In genomic region chr5:178363501-178364325, GRCh38 we compare ENCODE assay signal across 1 cellular context.
TF ChIP-seq lines count a peak whose summit lies in the region.

No MANE protein-coding gene starts in this region.

TF ChIP-seq in H1, 55 proteins besides CTCF, POLR2A, EP300 and RAD21 (continued from another document):
- TF ChIP-seq HDAC2 (IDR thresholded peaks at IDR 0.05; ENCODE audit: borderline replicate concordance in 1 of 2, low read depth in 2 of 2, low read length in 2 of 2) (no peak), MAX (IDR thresholded peaks at IDR 0.05) (no peak), POLR2AphosphoS5 (IDR thresholded peaks at IDR 0.05; ENCODE audit: low read depth, low read length) (no peak), BACH1 (IDR thresholded peaks at IDR 0.05; ENCODE audit: low read length) (no peak), ATF3 (IDR thresholded peaks at IDR 0.05; ENCODE audit: insufficient read depth, low read depth, low read length) (no peak), MAFK (IDR thresholded peaks at IDR 0.05; ENCODE audit: low read depth, low read length) (no peak), FOSL1 (IDR thresholded peaks at IDR 0.05; ENCODE audit: insufficient read depth, low read depth, low read length) (no peak), TAF7 (optimal IDR thresholded peaks at IDR 0.05; ENCODE audit: borderline replicate concordance, low read depth, low read length) (no peak), ZNF274 (IDR thresholded peaks at IDR 0.05; ENCODE audit: borderline replicate concordance, extremely low read depth, low read length) (no peak), EZH2 (IDR thresholded peaks at IDR 0.05; ENCODE audit: low read depth, low read length, severe bottlenecking) (no peak), SP4 (IDR thresholded peaks at IDR 0.05; ENCODE audit: low read length) (no peak), CBX5 (IDR thresholded peaks at IDR 0.05; ENCODE audit: low read depth, low read length) (no peak), BRCA1 (IDR thresholded peaks at IDR 0.05; ENCODE audit: low read depth, low read length) (no peak), SRF (IDR thresholded peaks at IDR 0.05; ENCODE audit: low read depth, low read length) (no peak), GABPA (IDR thresholded peaks at IDR 0.05; ENCODE audit: borderline replicate concordance, insufficient read depth, low read length) (no peak), TCF12 (IDR thresholded peaks at IDR 0.05; ENCODE audit: low read depth, low read length) (no peak), SP2 (IDR thresholded peaks at IDR 0.05; ENCODE audit: low read length) (no peak), RXRA (IDR thresholded peaks at IDR 0.05; ENCODE audit: insufficient read depth, low read depth, low read length) (no peak), ATF2 (IDR thresholded peaks at IDR 0.05; ENCODE audit: low read length) (no peak)
